Comparison of ENCODE assay signal across 8 cellular contexts in the genomic region with DNA sequence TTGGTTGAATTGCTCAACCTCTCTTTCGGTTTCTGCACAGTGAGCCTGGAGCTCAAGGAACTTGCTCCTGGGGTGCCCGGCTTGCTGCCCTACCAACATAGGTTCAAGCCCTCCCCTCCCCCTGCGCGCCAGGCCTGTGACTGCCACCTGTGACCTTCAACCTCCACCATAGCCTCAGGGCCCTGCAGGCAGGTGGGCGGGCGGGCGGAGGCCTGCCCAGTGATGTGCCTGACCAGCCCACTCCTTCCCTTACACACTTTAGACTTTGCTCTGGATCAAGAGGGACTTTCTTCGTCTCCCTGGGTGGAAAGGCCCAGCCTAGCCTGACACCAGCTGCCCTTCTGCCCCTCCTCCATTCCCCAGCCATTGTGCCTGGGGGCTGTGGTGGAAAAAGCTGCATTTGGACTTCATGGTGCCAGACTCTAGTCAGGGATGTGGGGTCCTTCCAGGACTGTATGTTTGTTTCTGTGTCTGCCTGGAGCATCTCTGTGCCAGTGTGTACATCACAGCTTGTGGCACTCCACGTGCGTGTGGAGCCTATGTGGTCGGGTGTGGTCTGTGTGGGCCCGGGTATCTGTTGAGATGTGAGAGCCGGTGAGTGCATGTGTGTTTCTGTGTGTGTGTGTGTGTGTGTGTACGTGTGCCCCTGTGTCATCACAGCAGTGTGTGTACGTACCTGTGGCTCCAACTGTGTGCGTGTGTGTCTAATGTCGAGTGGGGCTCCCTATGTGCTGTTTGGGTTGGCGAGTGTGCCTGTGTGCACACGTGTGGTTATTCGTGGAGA. TPM values are rescaled to one million over a fixed set of nuclear protein-coding genes. Genes with fewer than 3 reads are reported as not detected.
DNase-seq lines count a peak whose midpoint lies in the region; ATAC-seq and TF ChIP-seq lines count a peak whose summit lies in the region.

No MANE protein-coding gene starts in this region.

- H3K4me3 Mint-ChIP-seq in type B pancreatic cell = no peak overlapping the region

- TF ChIP-seq CTCF in type B pancreatic cell (conservative IDR thresholded peaks at IDR 0.05) = no peak

- no peaks in the 10 kb centered on the region for H3K36me3 Mint-ChIP-seq in type B pancreatic cell

- peak overlapping the region; percentile 65 for H3K27ac Mint-ChIP-seq in type B pancreatic cell

- peak; percentile 29 for ATAC-seq in Right ventricle myocardium inferior

- no peaks in the 10 kb centered on the region for H3K27me3 Mint-ChIP-seq in type B pancreatic cell

- H3K4me1 Mint-ChIP-seq in type B pancreatic cell (ENCODE audit: unreplicated experiment) = peaks cover 32% of the 10 kb centered on the region

- DNase-seq in Right ventricle myocardium inferior (ENCODE audit: missing footprints) = peak; percentile 81
- DNase-seq in cardiac septum (ENCODE audit: low spot score) = no peak
- peak; percentile 97 for DNase-seq in MV-4-11 (lab: John Stamatoyannopoulos, UW)
- DNase-seq in germinal center (ENCODE audit: low spot score) = peak; percentile 70
- DNase-seq in type B pancreatic cell (ENCODE audit: extremely low spot score, unreplicated experiment) = no peak
- no peak for DNase-seq in NCI-H2081 treated with DMSO at 0.1 percent for 48 hours (lab: John Stamatoyannopoulos, UW)
- no peak for DNase-seq in activated CD8-positive, alpha-beta memory T cell treated with anti-CD3 and anti-CD28 coated beads, Interleukin-2, amount 50 U/mL, for 4 hours
- no peak for DNase-seq in COLO668 (lab: John Stamatoyannopoulos, UW; ENCODE audit: unreplicated experiment)

- no peaks in the 10 kb centered on the region for H3K9me3 Mint-ChIP-seq in type B pancreatic cell

- intact Hi-C loops in Right ventricle myocardium inferior (cut with DNase I) = no loop called here
- intact Hi-C loops in cardiac septum (cut with DNase I) = no loop called here

RNA-seq across cellular contexts. Expression of a gene that starts 9.5 kb away (rescaled TPM):
- total RNA-seq in Right ventricle myocardium inferior (16.9 TPM), cardiac septum (10.6 TPM), type B pancreatic cell (ENCODE audit: low replicate concordance) (24.0 and 37.4 TPM in 2 replicates)

RNA-seq across cellular contexts. Expression of a gene that starts 40.3 kb away (rescaled TPM):
- 11.0 TPM for total RNA-seq in Right ventricle myocardium inferior
- 8.6 TPM for total RNA-seq in cardiac septum
- 23.4 and 31.0 TPM in 2 replicates for total RNA-seq in type B pancreatic cell (ENCODE audit: low replicate concordance)

Comparison
In these comparisons a context has a peak if more than half of its experiments do, and no peak if none do; other contexts are left out.
1. DNase-seq: peak in Right ventricle myocardium inferior (single experiment), MV-4-11 (single experiment) and germinal center (single experiment); none in cardiac septum (single experiment), type B pancreatic cell (single experiment), NCI-H2081 treated with DMSO at 0.1 percent for 48 hours (single experiment), activated CD8-positive, alpha-beta memory T cell treated with anti-CD3 and anti-CD28 coated beads, Interleukin-2, amount 50 U/mL, for 4 hours (single experiment) and COLO668 (single experiment).